ENCODE assay signal across 22 cellular contexts in the genomic region with DNA sequence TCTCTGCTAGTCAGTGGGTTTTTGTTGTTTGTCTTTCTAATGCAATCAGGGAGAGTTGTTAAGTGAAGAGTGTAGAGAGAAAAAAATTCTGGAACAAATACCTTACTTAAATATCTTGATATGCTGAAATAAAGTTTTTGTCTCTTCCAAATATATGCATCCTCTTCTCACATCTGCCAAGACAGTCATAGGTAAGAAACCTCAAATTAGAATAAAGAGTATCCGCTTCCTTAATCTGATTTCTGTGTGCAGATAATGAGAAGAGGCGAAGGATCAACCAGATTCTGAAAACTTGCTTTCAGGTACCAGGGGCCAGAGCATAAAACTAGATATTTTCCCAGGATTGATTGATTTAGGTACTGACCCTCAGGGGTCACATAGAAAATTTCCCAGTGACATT. TPM values are rescaled to one million over a fixed set of nuclear protein-coding genes. Genes with fewer than 3 reads are reported as not detected.
DNase-seq lines count a peak whose midpoint lies in the region; ATAC-seq, FAIRE-seq and TF ChIP-seq lines count a peak whose summit lies in the region.
"Had no signal": no experiment of that assay in that cellular context is flagged by ENCODE, and none has a peak within 500 bp of the region (broad histone marks: within the 10 kb centered on the region; RNA-seq: fewer than 3 reads in every experiment).

No MANE protein-coding gene starts in this region.

- H3K36me3 ChIP-seq in OCI-LY3 (replicated peaks; ENCODE audit: low read depth, low read length) = no peaks in the 10 kb centered on the region
- no peaks in the 10 kb centered on the region for H3K36me3 ChIP-seq in transverse colon
- H3K36me3 ChIP-seq in spleen = no peaks in the 10 kb centered on the region
- H3K36me3 ChIP-seq: BLaER1, left lung had no signal

- H3K27me3 ChIP-seq in OCI-LY3 (ENCODE audit: low read depth, low read length) (peaks cover 56% of the 10 kb centered on the region), transverse colon (no peaks in the 10 kb centered on the region), spleen (replicated peaks in 1 of 7) (no peaks in the 10 kb centered on the region)
- H3K27me3 ChIP-seq: BLaER1, body of pancreas, dorsolateral prefrontal cortex, left lung had no signal

- no peak for TF ChIP-seq EP300 in A549 (IDR thresholded peaks at IDR 0.05)
- TF ChIP-seq EP300 in transverse colon (IDR thresholded peaks at IDR 0.05; ENCODE audit: low read depth) = no peak

- 94% methylated on average over 2 of the region's 2 CpGs for WGBS in A549 (ENCODE audit: missing lambda C conversion rate)
- 76 to 86% methylated on average over 2 of the region's 2 CpGs for WGBS in transverse colon (ENCODE audit: low coverage in 1 of 2), 2 donors
- WGBS in spleen, 5 donors = 66 to 78% (median 76%) methylated on average over 2 of the region's 2 CpGs

- TF ChIP-seq POLR2A in A549 (IDR thresholded peaks at IDR 0.05; ENCODE audit: low read length) (no peak), GM12891 (IDR thresholded peaks at IDR 0.05; ENCODE audit: low read depth, low read length) (no peak), transverse colon (IDR thresholded peaks at IDR 0.05) (no peak), spleen (IDR thresholded peaks at IDR 0.05) (no peak)

- CTCF ChIA-PET in A549 (lab: Yijun Ruan, JAX) = no interaction called here

- no peak overlapping the region for H3K4me3 ChIP-seq in A549
- H3K4me3 ChIP-seq in OCI-LY3 (ENCODE audit: low read length) = no peak overlapping the region; the same call in 1 of the 2 replicates
- no peak overlapping the region for H3K4me3 ChIP-seq in transverse colon
- H3K4me3 ChIP-seq in spleen = no peak overlapping the region
- H3K4me3 ChIP-seq: BLaER1, body of pancreas, dorsolateral prefrontal cortex, GM23338, left lung had no signal

- H3K4me2 ChIP-seq in A549 = 0 out of 3 replicates have a peak overlapping the region, but pooled peaks have one; percentile 1
- H3K4me2 ChIP-seq in OCI-LY3 (ENCODE audit: low read length) = peak overlapping the region; percentile 63
- H3K4me2 ChIP-seq: BLaER1, GM23338, KMS-11 had no signal

- TF ChIP-seq RAD21 in A549 (conservative IDR thresholded peaks at IDR 0.05 in 1 of 2, IDR thresholded peaks at IDR 0.05 in 1 of 2) = no peak

- DNase-seq in A549 (ENCODE audit: low read depth in 1 of 2, low spot score in 1 of 2) = no peak
- no peak for DNase-seq in GM12891 (ENCODE audit: insufficient read length, low spot score)
- DNase-seq in left lobe of liver (ENCODE audit: low spot score) = no peak
- DNase-seq in NCI-H128 (lab: John Stamatoyannopoulos, UW; ENCODE audit: unreplicated experiment) = no peak
- no peak for DNase-seq in transverse colon
- no peak for DNase-seq in spleen
- DNase-seq: activated CD4-positive, alpha-beta T cell treated with anti-CD3 and anti-CD28 coated beads for 1 hour; activated T-cell treated with anti-CD3 and anti-CD28 coated beads, Interleukin-2, amount 50 U/mL, for 48 hours; body of pancreas; DMS79 treated with DMSO at 0.1 percent for 48 hours; dorsolateral prefrontal cortex; GF-D8; left lung; natural killer cell; NCI-H1436; NCI-H446; NCI-H82 had no signal

- H4K20me1 ChIP-seq in OCI-LY3 (ENCODE audit: insufficient read depth, low read length) = no peaks in the 10 kb centered on the region
- H4K20me1 ChIP-seq: BLaER1 had no signal

- H3K9me3 ChIP-seq in A549 (peaks cover 11% of the 10 kb centered on the region), OCI-LY3 (ENCODE audit: insufficient read depth, low read length) (peaks cover 7% of the 10 kb centered on the region; the same call in 1 of the 2 replicates), transverse colon (no peaks in the 10 kb centered on the region), spleen (peaks cover 0 to 12% (median 8%) of the 10 kb centered on the region in 8 donors)
- H3K9me3 ChIP-seq: body of pancreas had no signal

- no peak overlapping the region for H2AFZ ChIP-seq in OCI-LY3 (ENCODE audit: low read depth, low read length)

- no peak for FAIRE-seq in A549 (lab: Jason Lieb, UNC)
- FAIRE-seq in GM12891 (lab: Jason Lieb, UNC) = no peak

- no peaks in the 10 kb centered on the region for H3K79me2 ChIP-seq in OCI-LY3 (ENCODE audit: low read length)

- POLR2A ChIA-PET in A549 (lab: Yijun Ruan, JAX) = no interaction called here

- peaks cover 28% of the 10 kb centered on the region for H3K4me1 ChIP-seq in A549
- peaks cover 31% of the 10 kb centered on the region for H3K4me1 ChIP-seq in OCI-LY3 (ENCODE audit: low read length)
- H3K4me1 ChIP-seq in transverse colon = peaks cover 0 to 10% (median 4%) of the 10 kb centered on the region in 4 donors
- H3K4me1 ChIP-seq in spleen = peaks cover 0 to 17% (median 3%) of the 10 kb centered on the region in 6 donors
- H3K4me1 ChIP-seq: BLaER1, left lung had no signal

- in situ Hi-C loops in transverse colon (cut with MboI; ENCODE audit: low pct_ligation_motif_present in 1 of 4, low pct_unique_long_range_greater_than_20kb in 1 of 4, low sequenced_read_pairs in 3 of 4) = no loop called here

- ATAC-seq in A549 = no peak
- peak; percentile 15 for ATAC-seq in left lobe of liver
- ATAC-seq: body of pancreas, GM23338, left lung, natural killer cell had no signal

- no peak overlapping the region for H3K9ac ChIP-seq in OCI-LY3 (ENCODE audit: low read length)
- H3K9ac ChIP-seq: BLaER1, KMS-11 had no signal

- TF ChIP-seq CTCF in A549 (IDR thresholded peaks at IDR 0.05) (no peak), OCI-LY3 (IDR thresholded peaks at IDR 0.05; ENCODE audit: low read depth, low read length) (no peak), transverse colon (IDR thresholded peaks at IDR 0.05) (no peak), spleen (IDR thresholded peaks at IDR 0.05 in 8 of 11, conservative IDR thresholded peaks at IDR 0.05 in 3 of 11) (no peak)

- intact Hi-C loops in transverse colon (cut with DNase I; ENCODE audit: low total_unique reads) (no loop called here), spleen (cut with DNase I; ENCODE audit: low total_unique reads) (no loop called here)

- H3K27ac ChIP-seq in A549 (peak overlapping the region; percentile 1 to 80; a peak in 4 of 6 replicates), OCI-LY3 (ENCODE audit: low read length) (no peak overlapping the region), transverse colon (no peak overlapping the region), spleen (no peak overlapping the region)
- H3K27ac ChIP-seq: BLaER1, body of pancreas, dorsolateral prefrontal cortex, KMS-11, left lung, RWPE1 had no signal

TF ChIP-seq in A549, 52 proteins besides CTCF, POLR2A, EP300 and RAD21:
- no peak for TF ChIP-seq ZFP36 (IDR thresholded peaks at IDR 0.05; ENCODE audit: borderline replicate concordance, partially characterized antibody)
- TF ChIP-seq ZC3H11A (IDR thresholded peaks at IDR 0.05) = no peak
- TF ChIP-seq, protein P1, sequence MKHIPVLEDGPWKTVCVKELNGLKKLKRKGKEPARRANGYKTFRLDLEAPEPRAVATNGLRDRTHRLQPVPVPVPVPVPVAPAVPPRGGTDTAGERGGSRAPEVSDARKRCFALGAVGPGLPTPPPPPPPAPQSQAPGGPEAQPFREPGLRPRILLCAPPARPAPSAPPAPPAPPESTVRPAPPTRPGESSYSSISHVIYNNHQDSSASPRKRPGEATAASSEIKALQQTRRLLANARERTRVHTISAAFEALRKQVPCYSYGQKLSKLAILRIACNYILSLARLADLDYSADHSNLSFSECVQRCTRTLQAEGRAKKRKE (CRISPR knock-in tag; IDR thresholded peaks at IDR 0.05; ENCODE audit: low read depth) = no peak
- TF ChIP-seq, protein P2, sequence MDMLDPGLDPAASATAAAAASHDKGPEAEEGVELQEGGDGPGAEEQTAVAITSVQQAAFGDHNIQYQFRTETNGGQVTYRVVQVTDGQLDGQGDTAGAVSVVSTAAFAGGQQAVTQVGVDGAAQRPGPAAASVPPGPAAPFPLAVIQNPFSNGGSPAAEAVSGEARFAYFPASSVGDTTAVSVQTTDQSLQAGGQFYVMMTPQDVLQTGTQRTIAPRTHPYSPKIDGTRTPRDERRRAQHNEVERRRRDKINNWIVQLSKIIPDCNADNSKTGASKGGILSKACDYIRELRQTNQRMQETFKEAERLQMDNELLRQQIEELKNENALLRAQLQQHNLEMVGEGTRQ (IDR thresholded peaks at IDR 0.05) = no peak
- no peak for TF ChIP-seq HDAC2 (IDR thresholded peaks at IDR 0.05)
- no peak for TF ChIP-seq NPAS2 (CRISPR knock-in tag; IDR thresholded peaks at IDR 0.05; ENCODE audit: borderline replicate concordance)
- no peak for TF ChIP-seq GATA3 (IDR thresholded peaks at IDR 0.05; ENCODE audit: borderline replicate concordance)

TF ChIP-seq in GM12891, 5 proteins besides CTCF, POLR2A, EP300 and RAD21:
- TF ChIP-seq TAF1 (IDR thresholded peaks at IDR 0.05; ENCODE audit: low read depth, low read length) = no peak
- peak; percentile 63 for TF ChIP-seq SPI1 (IDR thresholded peaks at IDR 0.05; ENCODE audit: low read depth, low read length)
- no peak for TF ChIP-seq PAX5 (IDR thresholded peaks at IDR 0.05; ENCODE audit: insufficient read depth, low read length, severe bottlenecking)
TF ChIP-seq in GM12891: peak in this region for 1.

RNA-seq across cellular contexts. Expression of a gene that starts 11.3 kb away (rescaled TPM):
- polyA plus RNA-seq in A549 (2011; rRNA removed) (183 and 198 TPM in 2 replicates), A549 (2017; fragmentation: RNase III; extraction: RNeasy Plus Mini Kit Qiagen cat#74134 plus additional on column Dnase treatment) (45.1 to 53.9 TPM (median 46.2 TPM) in 3 replicates), spleen (10 to 100 TPM; 20.4 to 33.8 (median 27.6) TPM)
- 12.5 and 13.6 TPM in 2 replicates for polyA plus RNA-seq in A549 (2012; cell fraction: cytosol; rRNA removed)
- 5.4 and 9.5 TPM in 2 replicates for polyA plus RNA-seq in A549 (2012; cell fraction: nucleus; rRNA removed)
- 135 and 145 TPM in 2 replicates for polyA minus RNA-seq in A549 (2011; rRNA and poly(A)+ RNA removed)
- 3.7 TPM for polyA plus RNA-seq in GM12891 (2012; ENCODE audit: low read depth, missing spikeins)
- total RNA-seq in left lobe of liver (154 TPM), transverse colon (100 to 1,000 TPM in 3 of 4 donors, 10 to 100 TPM in 1; 51.3 to 179 (median 136) TPM), spleen (100 to 1,000 TPM; 254 to 504 (median 337) TPM)

Comparison
In these comparisons a context has a peak if more than half of its experiments do, and no peak if none do; other contexts are left out.
1. H3K27ac ChIP-seq: peak in A549 (2 of 2); none in OCI-LY3 (single experiment), transverse colon (0 of 4) and spleen (0 of 8).